ENCODE assay signal across 35 cellular contexts in the genomic region with DNA sequence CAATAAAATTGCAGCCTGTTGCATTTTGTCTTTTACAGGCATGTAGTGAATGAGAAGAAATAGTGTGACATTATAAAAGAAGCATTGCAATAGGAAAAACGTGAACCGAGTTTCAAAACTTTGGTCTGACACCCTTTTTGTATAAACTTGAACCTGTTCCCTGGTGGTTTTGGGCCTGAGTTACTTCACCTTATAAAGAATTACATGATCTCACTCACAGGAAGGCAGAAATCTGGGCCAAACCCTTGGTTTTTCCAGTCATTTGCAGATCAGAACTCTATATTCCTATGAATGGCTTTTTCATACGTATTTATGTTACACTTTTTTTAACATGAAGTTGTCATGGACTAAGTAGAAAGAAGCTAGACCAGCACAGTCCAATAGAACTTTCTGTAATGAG.
"Had no signal": no experiment of that assay in that cellular context is flagged by ENCODE, and none has a peak within 500 bp of the region (broad histone marks: within the 10 kb centered on the region; RNA-seq: fewer than 3 reads in every experiment).

No MANE protein-coding gene starts in this region.

- H3K9me3 ChIP-seq: MG63 had no signal

- DNase-seq: Karpas-422, Kasumi-1, KG1, MG63, MM.1S, MV-4-11, NCI-H1048, NCI-H1092, NCI-H1092 treated with DMSO at 0.1 percent for 48 hours, NCI-H1105, NCI-H1105 treated with DMSO at 0.1 percent for 48 hours, NCI-H1417, NCI-H1417 treated with DMSO at 0.1 percent for 48 hours, NCI-H1436, NCI-H1436 treated with DMSO at 0.1 percent for 48 hours, NCI-H146, NCI-H1694, NCI-H1694 treated with DMSO at 0.1 percent for 48 hours, NCI-H187, NCI-H187 treated with DMSO at 0.1 percent for 48 hours, NCI-H1930, NCI-H2029, NCI-H2029 treated with DMSO at 0.1 percent for 48 hours, NCI-H2081, NCI-H2081 treated with DMSO at 0.1 percent for 48 hours, NCI-H2107, NCI-H2171, NCI-H2171 treated with DMSO at 0.1 percent for 48 hours, NCI-H2227 treated with DMSO at 0.1 percent for 48 hours, NCI-H226, NCI-H345, NCI-H446, NCI-H446 treated with DMSO at 0.1 percent for 48 hours, NCI-H510A had no signal

- H3K4me3 ChIP-seq: MG63 had no signal

- H3K9ac ChIP-seq: KMS-11 had no signal

- H3K27me3 ChIP-seq: MG63 had no signal

- H3K27ac ChIP-seq: KMS-11 had no signal

- H3K36me3 ChIP-seq: MG63 had no signal

- H3K4me2 ChIP-seq: KMS-11 had no signal
